In the genomic region with DNA sequence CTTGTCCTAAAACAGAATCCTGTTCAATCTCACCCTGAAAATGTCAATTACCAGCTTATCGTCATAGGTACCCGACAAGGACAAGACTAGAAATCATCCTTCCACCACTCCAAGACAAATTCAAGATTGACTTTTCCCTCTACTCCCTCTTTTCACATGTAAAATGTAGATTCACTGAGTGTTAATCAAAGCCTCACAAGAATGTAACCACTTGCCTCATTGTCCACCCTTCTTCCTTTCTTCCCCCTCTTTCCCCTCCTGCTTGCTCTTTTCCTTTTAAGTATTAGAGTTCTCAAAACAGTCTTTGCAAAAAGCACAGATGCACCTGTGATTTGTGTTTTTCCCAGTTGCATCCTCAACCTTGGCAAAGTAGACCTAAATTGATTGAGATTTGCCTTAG, we compare ENCODE assay signal across 25 cellular contexts.
"Had no signal": no experiment of that assay in that cellular context is flagged by ENCODE, and none has a peak within 500 bp of the region (broad histone marks: within the 10 kb centered on the region; RNA-seq: fewer than 3 reads in every experiment).

No MANE protein-coding gene starts in this region.

- H3K4me3 Mint-ChIP-seq: effector memory CD8-positive, alpha-beta T cell; memory B cell; mesothelial cell of epicardium; naive B cell; natural killer cell treated with Interleukin-12 subunit alpha and Interleukin-12 subunit beta and Interleukin-15 and Interleukin-18, amount 100 ng/mL, for 72 hours; neural crest cell; stimulated activated naive CD8-positive, alpha-beta T cell treated with anti-CD3 and anti-CD28 coated beads, Interleukin-15, amount 100 ng/mL, for 72 hours had no signal

- H3K27ac Mint-ChIP-seq: effector memory CD8-positive, alpha-beta T cell; memory B cell; mesothelial cell of epicardium; naive B cell; natural killer cell treated with Interleukin-12 subunit alpha and Interleukin-12 subunit beta and Interleukin-15 and Interleukin-18, amount 100 ng/mL, for 72 hours; stimulated activated naive CD8-positive, alpha-beta T cell treated with anti-CD3 and anti-CD28 coated beads, Interleukin-15, amount 100 ng/mL, for 72 hours had no signal

- H3K27ac ChIP-seq: prostate gland, right atrium auricular region, suprapubic skin, transverse colon had no signal

- H3K4me1 ChIP-seq: prostate gland, right atrium auricular region, suprapubic skin, transverse colon had no signal

- H3K27me3 Mint-ChIP-seq: effector memory CD8-positive, alpha-beta T cell; memory B cell; naive B cell; natural killer cell treated with Interleukin-12 subunit alpha and Interleukin-12 subunit beta and Interleukin-15 and Interleukin-18, amount 100 ng/mL, for 72 hours; stimulated activated naive CD8-positive, alpha-beta T cell treated with anti-CD3 and anti-CD28 coated beads, Interleukin-15, amount 100 ng/mL, for 72 hours had no signal

- DNase-seq: cortex of kidney; effector memory CD8-positive, alpha-beta T cell; hypothalamus; kidney; mucosa of descending colon; naive B cell; nucleus accumbens; stimulated activated CD4-positive, alpha-beta T cell treated with anti-CD3 and anti-CD28 coated beads, Interleukin-12 subunit alpha, Interleukin-12 subunit beta, amount 100 ng/mL, for 4 hours; stimulated activated CD4-positive, alpha-beta T cell treated with anti-CD3 and anti-CD28 coated beads, Interleukin-1b, Interleukin-23, amount 100 ng/mL, for 48 hours; stimulated activated CD4-positive, alpha-beta T cell treated with anti-CD3 and anti-CD28 coated beads, Interleukin-4, amount 100 ng/mL, for 1 hour; stimulated activated CD8-positive, alpha-beta memory T cell treated with anti-CD3 and anti-CD28 coated beads, Interleukin-4, amount 100 ng/mL, for 48 hours; stimulated activated naive CD4-positive, alpha-beta T cell; stimulated activated naive CD8-positive, alpha-beta T cell treated with anti-CD3 and anti-CD28 coated beads, Interleukin-15, amount 100 ng/mL, for 72 hours; transverse colon had no signal

- H3K36me3 ChIP-seq: prostate gland, right atrium auricular region, suprapubic skin, transverse colon had no signal

- H3K4me1 Mint-ChIP-seq: memory B cell; naive B cell; stimulated activated naive CD8-positive, alpha-beta T cell treated with anti-CD3 and anti-CD28 coated beads, Interleukin-15, amount 100 ng/mL, for 72 hours had no signal

- H3K27me3 ChIP-seq: right atrium auricular region, suprapubic skin, transverse colon had no signal

- H3K9me3 ChIP-seq: mucosa of descending colon, prostate gland, right atrium auricular region, suprapubic skin, transverse colon had no signal

- H3K4me2 ChIP-seq: smooth muscle cell had no signal

- ATAC-seq: effector memory CD8-positive, alpha-beta T cell; left lobe of liver; mucosa of descending colon; natural killer cell treated with Interleukin-12 subunit alpha and Interleukin-12 subunit beta and Interleukin-15 and Interleukin-18, amount 100 ng/mL, for 72 hours; sciatic nerve; stimulated activated naive CD8-positive, alpha-beta T cell treated with anti-CD3 and anti-CD28 coated beads, Interleukin-15, amount 100 ng/mL, for 72 hours had no signal

- H3K36me3 Mint-ChIP-seq: memory B cell; mesothelial cell of epicardium; naive B cell; natural killer cell treated with Interleukin-12 subunit alpha and Interleukin-12 subunit beta and Interleukin-15 and Interleukin-18, amount 100 ng/mL, for 72 hours had no signal

- H3K4me3 ChIP-seq: lung, mucosa of descending colon, prostate gland, right atrium auricular region, smooth muscle cell, suprapubic skin, transverse colon had no signal
